Comparison of ENCODE assay signal across 13 cellular contexts in the genomic region with DNA sequence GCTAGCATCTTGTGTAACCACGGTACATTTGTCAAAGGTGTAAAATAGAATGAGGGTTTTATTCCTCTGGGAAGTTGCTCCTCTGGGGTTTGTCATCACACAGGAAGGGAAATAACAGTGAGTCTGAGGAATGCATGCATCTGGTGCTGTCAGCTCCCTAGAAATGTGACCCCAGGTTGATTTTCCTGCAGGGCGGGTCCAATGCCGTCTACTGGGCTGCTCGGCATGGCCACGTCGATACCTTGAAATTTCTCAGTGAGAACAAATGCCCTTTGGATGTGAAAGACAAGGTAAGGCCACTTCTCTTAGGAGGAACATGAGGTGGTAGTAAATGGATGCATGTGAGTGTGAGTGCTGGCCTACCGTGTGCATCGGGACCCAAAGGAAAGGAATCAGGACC.
A peak's percentile ranks its signal among the peaks of the same experiment; 100 is the strongest.
DNase-seq lines count a peak whose midpoint lies in the region; ATAC-seq and TF ChIP-seq lines count a peak whose summit lies in the region.
"Had no signal": no experiment of that assay in that cellular context is flagged by ENCODE, and none has a peak within 500 bp of the region (broad histone marks: within the 10 kb centered on the region; RNA-seq: fewer than 3 reads in every experiment).

No MANE protein-coding gene starts in this region.

- ATAC-seq in GM21786 (IDR thresholded peaks at IDR 0.05; ENCODE audit: unreplicated experiment) (no peak), HG03342 (IDR thresholded peaks at IDR 0.05; ENCODE audit: unreplicated experiment) (no peak)

- TF ChIP-seq CTCF in coronary artery (IDR thresholded peaks at IDR 0.05), result no peak
- TF ChIP-seq CTCF in osteocyte (IDR thresholded peaks at IDR 0.05), result no peak

- H3K27me3 Mint-ChIP-seq in osteocyte (ENCODE audit: unreplicated experiment), result no peaks in the 10 kb centered on the region
- H3K27me3 Mint-ChIP-seq: B cell; CD4-positive, alpha-beta T cell had no signal

- H3K36me3 Mint-ChIP-seq in osteocyte (ENCODE audit: unreplicated experiment), result peaks cover 74% of the 10 kb centered on the region

- peaks cover 15% of the 10 kb centered on the region for H3K4me1 Mint-ChIP-seq in osteocyte (ENCODE audit: unreplicated experiment)
- H3K4me1 Mint-ChIP-seq: B cell had no signal

- DNase-seq in coronary artery (ENCODE audit: low spot score) (peak; percentile 59), left kidney (ENCODE audit: low read depth, low spot score) (peak; percentile 42), osteocyte (ENCODE audit: extremely low spot score, unreplicated experiment) (peak; percentile 36), C1 segment of cervical spinal cord (lab: John Stamatoyannopoulos, UW) (no peak)
- DNase-seq: Caco-2; CD4-positive, alpha-beta T cell; GF-D8; GOT3; H9 had no signal

- H3K4me3 ChIP-seq in coronary artery, result no peak overlapping the region
- H3K4me3 ChIP-seq: BLaER1 treated with 17β-estradiol and CSF1 and Interleukin-3, amounts not matched to agents 10 nM and 100 nM had no signal

- no peak overlapping the region for H3K27ac Mint-ChIP-seq in osteocyte (ENCODE audit: unreplicated experiment)
- H3K27ac Mint-ChIP-seq: B cell; CD4-positive, alpha-beta T cell had no signal

- H3K4me3 Mint-ChIP-seq in osteocyte (ENCODE audit: unreplicated experiment), result no peak overlapping the region
- H3K4me3 Mint-ChIP-seq: B cell; CD4-positive, alpha-beta T cell; H9 had no signal

- H3K9me3 Mint-ChIP-seq in osteocyte (ENCODE audit: unreplicated experiment), result no peaks in the 10 kb centered on the region
- H3K9me3 Mint-ChIP-seq: CD4-positive, alpha-beta T cell; H9 had no signal

- no peak overlapping the region for H3K27ac ChIP-seq in coronary artery
- H3K27ac ChIP-seq: BLaER1 treated with 17β-estradiol and CSF1 and Interleukin-3, amounts not matched to agents 10 nM and 100 nM had no signal

Comparison
In these comparisons a context has a peak if more than half of its experiments do, and no peak if none do; other contexts are left out.
1. DNase-seq: peak in coronary artery (single experiment), left kidney (single experiment) and osteocyte (single experiment); none in C1 segment of cervical spinal cord (0 of 14).